Comparison of ENCODE assay signal across 24 cellular contexts in the genomic region with DNA sequence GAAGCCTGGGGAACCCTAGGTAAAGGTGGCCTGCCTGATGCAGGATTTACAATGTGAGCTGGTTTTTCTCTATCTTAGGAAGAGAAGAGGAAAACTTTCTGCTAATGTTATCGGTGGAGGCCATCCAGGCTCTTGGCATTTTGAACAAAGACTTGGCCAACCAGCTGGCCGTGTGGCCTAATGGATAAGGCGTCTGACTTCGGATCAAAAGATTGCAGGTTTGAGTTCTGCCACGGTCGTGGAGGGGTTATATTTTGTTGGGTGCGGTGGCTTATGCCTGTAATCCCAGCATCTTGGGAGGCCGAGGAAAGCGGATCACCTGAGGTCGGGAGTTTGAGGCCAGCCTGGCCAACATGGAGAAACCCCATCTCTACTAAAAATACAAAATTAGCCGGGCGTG. TPM values are rescaled to one million over a fixed set of nuclear protein-coding genes. Genes with fewer than 3 reads are reported as not detected.
"Had no signal": no experiment of that assay in that cellular context is flagged by ENCODE, and none has a peak within 500 bp of the region (broad histone marks: within the 10 kb centered on the region; RNA-seq: fewer than 3 reads in every experiment).

No MANE protein-coding gene starts in this region.

- H3K9me3 ChIP-seq: gastroesophageal sphincter, heart left ventricle, upper lobe of left lung had no signal

- H3K4me1 Mint-ChIP-seq: activated CD4-positive, alpha-beta T cell treated with anti-CD3 and anti-CD28 coated beads for 36 hours; memory B cell had no signal

- H3K4me3 Mint-ChIP-seq: activated CD4-positive, alpha-beta memory T cell treated with anti-CD3 and anti-CD28 coated beads for 36 hours; activated CD4-positive, alpha-beta T cell treated with anti-CD3 and anti-CD28 coated beads for 36 hours; activated CD8-positive, alpha-beta memory T cell treated with anti-CD3 and anti-CD28 coated beads, Interleukin-2, amount 10 ng/mL, durations not matched to agents 7 days and 5 days; activated naive CD8-positive, alpha-beta T cell; memory B cell; nephron; stimulated activated naive CD8-positive, alpha-beta T cell treated with anti-CD3 and anti-CD28 coated beads, Interleukin-15, Interleukin-2, amounts not matched to agents 100 ng/mL and 50 ng/mL, for 24 hours; WTC11 had no signal

- H3K27ac ChIP-seq: dorsolateral prefrontal cortex, gastroesophageal sphincter, heart left ventricle, SK-N-MC had no signal

- H3K9me3 Mint-ChIP-seq: activated CD4-positive, alpha-beta memory T cell treated with anti-CD3 and anti-CD28 coated beads for 36 hours; memory B cell; nephron; stimulated activated naive CD8-positive, alpha-beta T cell treated with anti-CD3 and anti-CD28 coated beads, Interleukin-15, Interleukin-2, amounts not matched to agents 100 ng/mL and 50 ng/mL, for 24 hours; WTC11 had no signal

- H3K27ac Mint-ChIP-seq: activated CD4-positive, alpha-beta memory T cell treated with anti-CD3 and anti-CD28 coated beads for 36 hours; activated CD4-positive, alpha-beta T cell treated with anti-CD3 and anti-CD28 coated beads for 36 hours; activated CD8-positive, alpha-beta memory T cell treated with anti-CD3 and anti-CD28 coated beads, Interleukin-2, amount 10 ng/mL, durations not matched to agents 7 days and 5 days; activated naive CD8-positive, alpha-beta T cell; memory B cell; stimulated activated naive CD8-positive, alpha-beta T cell treated with anti-CD3 and anti-CD28 coated beads, Interleukin-15, Interleukin-2, amounts not matched to agents 100 ng/mL and 50 ng/mL, for 24 hours; WTC11 had no signal

- H3K4me3 ChIP-seq: dorsolateral prefrontal cortex, gastroesophageal sphincter, heart left ventricle, SK-N-MC, upper lobe of left lung had no signal

- ATAC-seq: activated CD4-positive, alpha-beta T cell treated with anti-CD3 and anti-CD28 coated beads for 36 hours; activated CD8-positive, alpha-beta memory T cell treated with anti-CD3 and anti-CD28 coated beads, Interleukin-2, amount 10 ng/mL, durations not matched to agents 7 days and 5 days; gastroesophageal sphincter had no signal

- DNase-seq: activated CD4-positive, alpha-beta memory T cell treated with anti-CD3 and anti-CD28 coated beads for 36 hours; activated CD4-positive, alpha-beta T cell treated with anti-CD3 and anti-CD28 coated beads for 36 hours; activated CD8-positive, alpha-beta memory T cell treated with anti-CD3 and anti-CD28 coated beads, Interleukin-2, amount 10 ng/mL, durations not matched to agents 7 days and 5 days; dorsolateral prefrontal cortex; heart left ventricle; kidney glomerular epithelial cell; nucleus accumbens; retina; stimulated activated CD4-positive, alpha-beta T cell treated with anti-CD3 and anti-CD28 coated beads, Interleukin-2, amount 100 ng/mL, for 48 hours had no signal

- H3K27me3 ChIP-seq: dorsolateral prefrontal cortex, gastroesophageal sphincter, heart left ventricle, upper lobe of left lung had no signal

- H3K36me3 Mint-ChIP-seq: activated CD4-positive, alpha-beta memory T cell treated with anti-CD3 and anti-CD28 coated beads for 36 hours; activated CD8-positive, alpha-beta memory T cell treated with anti-CD3 and anti-CD28 coated beads, Interleukin-2, amount 10 ng/mL, durations not matched to agents 7 days and 5 days; activated naive CD8-positive, alpha-beta T cell; memory B cell; WTC11 had no signal

- H3K27me3 Mint-ChIP-seq: activated CD4-positive, alpha-beta T cell treated with anti-CD3 and anti-CD28 coated beads for 36 hours had no signal

- FAIRE-seq: TTC549 had no signal

- H3K36me3 ChIP-seq: gastroesophageal sphincter, heart left ventricle, upper lobe of left lung had no signal

RNA-seq across cellular contexts. Expression of gene C9orf152, which starts 9.6 kb away (rescaled TPM):
- total RNA-seq: activated CD4-positive, alpha-beta memory T cell treated with anti-CD3 and anti-CD28 coated beads for 36 hours; activated CD4-positive, alpha-beta T cell treated with anti-CD3 and anti-CD28 coated beads for 36 hours; activated CD8-positive, alpha-beta memory T cell treated with anti-CD3 and anti-CD28 coated beads, Interleukin-2, amount 10 ng/mL, durations not matched to agents 7 days and 5 days; cerebellum; epithelial cell of proximal tubule; heart left ventricle; posterior vena cava; skeletal muscle tissue; T-helper 2 cell treated with Interferon-gamma antibody and Interleukin-4, amounts not matched to agents 100 ng/mL and 5 ng/mL, for 36 hours; temporal lobe; WTC11 had no signal
- polyA plus RNA-seq: heart left ventricle had no signal
